ENCODE assay signal across 13 cellular contexts in the genomic region with DNA sequence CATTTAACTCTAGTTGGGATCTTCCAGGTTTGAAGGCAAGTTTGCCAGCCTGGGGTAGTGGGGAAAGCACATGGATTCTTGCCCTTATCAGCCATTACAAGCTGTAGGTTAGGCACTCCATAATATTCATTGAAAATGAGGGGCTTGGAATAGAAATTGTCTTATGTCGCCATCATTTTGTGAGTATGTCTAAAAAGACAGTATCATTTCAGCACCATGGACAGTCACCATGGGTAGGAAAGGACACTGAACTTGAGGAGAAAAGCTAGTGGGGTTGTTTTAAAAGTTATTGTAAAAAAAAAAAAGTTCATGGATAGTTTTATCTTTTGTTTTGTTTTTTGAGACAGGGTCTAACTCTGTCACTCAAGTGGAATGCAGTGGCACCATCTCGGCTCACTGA.
DNase-seq lines count a peak whose midpoint lies in the region; ATAC-seq and TF ChIP-seq lines count a peak whose summit lies in the region.
"Had no signal": no experiment of that assay in that cellular context is flagged by ENCODE, and none has a peak within 500 bp of the region (broad histone marks: within the 10 kb centered on the region; RNA-seq: fewer than 3 reads in every experiment).

No MANE protein-coding gene starts in this region.

- H3K9me3 ChIP-seq in adipocyte (ENCODE audit: control insufficient read depth, low read length) = no peaks in the 10 kb centered on the region

- DNase-seq in Daoy (ENCODE audit: low read depth) (peak; percentile 9), HuH-7 (ENCODE audit: low spot score) (peak; percentile 16), adipocyte (ENCODE audit: low read depth) (peak; percentile 42), kidney epithelial cell (ENCODE audit: low read depth) (peak; percentile 7), SIG-M5 (lab: John Stamatoyannopoulos, UW) (no peak), type B pancreatic cell (ENCODE audit: extremely low spot score, unreplicated experiment) (no peak)
- DNase-seq in activated CD4-positive, alpha-beta T cell treated with anti-CD3 and anti-CD28 coated beads for 1 hour = no peak
- DNase-seq: activated CD4-positive, alpha-beta memory T cell treated with anti-CD3 and anti-CD28 coated beads for 36 hours; DMS79; nucleus accumbens had no signal

- TF ChIP-seq CTCF in kidney epithelial cell (IDR thresholded peaks at IDR 0.05; ENCODE audit: insufficient read depth, low read length, poor library complexity, severe bottlenecking) (no peak), type B pancreatic cell (conservative IDR thresholded peaks at IDR 0.05) (no peak)

- H3K27me3 Mint-ChIP-seq in type B pancreatic cell = peaks cover 7% of the 10 kb centered on the region
- H3K27me3 Mint-ChIP-seq: brain had no signal

- no peak overlapping the region for H3K9ac ChIP-seq in adipocyte (ENCODE audit: low read length)

- peaks cover 4% of the 10 kb centered on the region for H3K9me3 Mint-ChIP-seq in type B pancreatic cell

- no peak overlapping the region for H3K4me3 ChIP-seq in adipocyte (ENCODE audit: low read length)
- H3K4me3 ChIP-seq in kidney epithelial cell (ENCODE audit: low read depth, low read length) = no peak overlapping the region

- ATAC-seq in GM21786 (IDR thresholded peaks at IDR 0.05; ENCODE audit: unreplicated experiment) = no peak

- no peaks in the 10 kb centered on the region for H3K4me1 ChIP-seq in adipocyte (ENCODE audit: control insufficient read depth, insufficient read depth, low read length)

- no peaks in the 10 kb centered on the region for H3K4me1 Mint-ChIP-seq in type B pancreatic cell (ENCODE audit: unreplicated experiment)
- H3K4me1 Mint-ChIP-seq: brain, IgD-negative memory B cell had no signal

- no peak overlapping the region for H3K4me3 Mint-ChIP-seq in type B pancreatic cell
- H3K4me3 Mint-ChIP-seq: activated CD4-positive, alpha-beta memory T cell treated with anti-CD3 and anti-CD28 coated beads for 36 hours; brain; IgD-negative memory B cell had no signal

- H3K27me3 ChIP-seq in adipocyte (replicated peaks; ENCODE audit: control insufficient read depth, insufficient read depth, low read length) (no peaks in the 10 kb centered on the region), kidney epithelial cell (ENCODE audit: control insufficient read depth, insufficient read depth, low read length) (no peaks in the 10 kb centered on the region)

- no peaks in the 10 kb centered on the region for H3K36me3 Mint-ChIP-seq in type B pancreatic cell
- H3K36me3 Mint-ChIP-seq: activated CD4-positive, alpha-beta memory T cell treated with anti-CD3 and anti-CD28 coated beads for 36 hours; brain; IgD-negative memory B cell had no signal

- H3K27ac Mint-ChIP-seq in type B pancreatic cell = no peak overlapping the region
- H3K27ac Mint-ChIP-seq: activated CD4-positive, alpha-beta memory T cell treated with anti-CD3 and anti-CD28 coated beads for 36 hours; brain; IgD-negative memory B cell had no signal

- H3K36me3 ChIP-seq in adipocyte (ENCODE audit: control insufficient read depth, insufficient read depth, low read length, severe bottlenecking) (no peaks in the 10 kb centered on the region), kidney epithelial cell (ENCODE audit: control insufficient read depth, insufficient read depth, low read length) (no peaks in the 10 kb centered on the region)

Comparison
In these comparisons a context has a peak if more than half of its experiments do, and no peak if none do; other contexts are left out.
1. DNase-seq: peak in Daoy (single experiment), HuH-7 (single experiment), adipocyte (single experiment) and kidney epithelial cell (single experiment); none in SIG-M5 (single experiment), type B pancreatic cell (single experiment) and activated CD4-positive, alpha-beta T cell treated with anti-CD3 and anti-CD28 coated beads for 1 hour (single experiment).